Comparison of ENCODE assay signal across 8 cellular contexts in genomic region chr2:27370816-27371620, GRCh38. TPM values are rescaled to one million over a fixed set of nuclear protein-coding genes. Genes with fewer than 3 reads are reported as not detected.
A peak's percentile ranks its signal among the peaks of the same experiment; 100 is the strongest.
DNase-seq lines count a peak whose midpoint lies in the region; ATAC-seq, FAIRE-seq and TF ChIP-seq lines count a peak whose summit lies in the region.

No MANE protein-coding gene starts in this region.

- no peak for FAIRE-seq in RCC 7860 (lab: Jason Lieb, UNC)

- DNase-seq in RCC 7860 (ENCODE audit: low spot score) (peak; percentile 31), astrocyte of the hippocampus (ENCODE audit: low read depth, low spot score) (peak; percentile 50), smooth muscle cell (lab: John Stamatoyannopoulos, UW; ENCODE audit: unreplicated experiment) (no peak), sciatic nerve (ENCODE audit: low spot score) (no peak)

- intact Hi-C loops in sciatic nerve (cut with DNase I), result no loop called here

- no peaks in the 10 kb centered on the region for H3K27me3 ChIP-seq in BLaER1 treated with 17β-estradiol and CSF1 and Interleukin-3, amounts not matched to agents 10 nM and 100 nM
- H3K27me3 ChIP-seq in smooth muscle cell (ENCODE audit: low read depth), result no peaks in the 10 kb centered on the region

- peak overlapping the region; percentile 46 for H2AFZ ChIP-seq in smooth muscle cell (ENCODE audit: low read depth)

- peaks cover 57 to 74% (median 63%) of the 10 kb centered on the region in 11 experiments for H3K36me3 ChIP-seq in BLaER1 treated with 17β-estradiol and CSF1 and Interleukin-3, amounts not matched to agents 10 nM and 100 nM
- H3K36me3 ChIP-seq in smooth muscle cell (ENCODE audit: low read depth), result peaks cover 10% of the 10 kb centered on the region

- ATAC-seq in GM19023 (IDR thresholded peaks at IDR 0.05; ENCODE audit: unreplicated experiment), result peak; percentile 29
- peak; percentile 15 for ATAC-seq in HG03103 (IDR thresholded peaks at IDR 0.05; ENCODE audit: low read depth, unreplicated experiment)
- no peak for ATAC-seq in sciatic nerve

- peak overlapping the region; percentile 80 to 94 (median 88) for H3K4me2 ChIP-seq in BLaER1 treated with 17β-estradiol and CSF1 and Interleukin-3, amounts not matched to agents 10 nM and 100 nM
- peak overlapping the region; percentile 94 for H3K4me2 ChIP-seq in smooth muscle cell

- H3K4me1 ChIP-seq in BLaER1 treated with 17β-estradiol and CSF1 and Interleukin-3, amounts not matched to agents 10 nM and 100 nM, result peaks cover 41 to 58% (median 45%) of the 10 kb centered on the region in 10 experiments
- H3K4me1 ChIP-seq in smooth muscle cell (ENCODE audit: low read depth), result peaks cover 15% of the 10 kb centered on the region

- no peak for TF ChIP-seq CTCF in smooth muscle cell (IDR thresholded peaks at IDR 0.05; ENCODE audit: borderline replicate concordance, insufficient read depth, poor library complexity, severe bottlenecking)

- peaks cover 8% of the 10 kb centered on the region for H3F3A ChIP-seq in smooth muscle cell (ENCODE audit: low read depth)

- no peaks in the 10 kb centered on the region for H3K9me3 ChIP-seq in BLaER1 treated with 17β-estradiol and CSF1 and Interleukin-3, amounts not matched to agents 10 nM and 100 nM (replicated peaks in 1 of 11)
- no peaks in the 10 kb centered on the region for H3K9me3 ChIP-seq in iPS-18c (ENCODE audit: control insufficient read depth, insufficient read depth, low read length)
- H3K9me3 ChIP-seq in smooth muscle cell (replicated peaks; ENCODE audit: low read depth), result no peaks in the 10 kb centered on the region

- peaks cover 7 to 39% (median 18%) of the 10 kb centered on the region in 11 experiments; a peak in 15 of 22 replicates for H4K20me1 ChIP-seq in BLaER1 treated with 17β-estradiol and CSF1 and Interleukin-3, amounts not matched to agents 10 nM and 100 nM
- peaks cover 12% of the 10 kb centered on the region for H4K20me1 ChIP-seq in smooth muscle cell (ENCODE audit: low read depth)

- peak overlapping the region; percentile 92 to 100 (median 97) for H3K9ac ChIP-seq in BLaER1 treated with 17β-estradiol and CSF1 and Interleukin-3, amounts not matched to agents 10 nM and 100 nM
- H3K9ac ChIP-seq in smooth muscle cell (ENCODE audit: low read depth), result peak overlapping the region; percentile 92

- H3K4me3 ChIP-seq in BLaER1 treated with 17β-estradiol and CSF1 and Interleukin-3, amounts not matched to agents 10 nM and 100 nM, result peak overlapping the region; percentile 76 to 98 (median 90)
- peak overlapping the region; percentile 99 for H3K4me3 ChIP-seq in iPS-18c (ENCODE audit: insufficient read depth, low read depth, low read length)
- H3K4me3 ChIP-seq in smooth muscle cell, result peak overlapping the region; percentile 72

- WGBS in smooth muscle cell (ENCODE audit: low lambda C conversion rate), result 2% methylated on average over 43 of the region's 46 CpGs

- peak overlapping the region; percentile 85 to 99 (median 98) for H3K27ac ChIP-seq in BLaER1 treated with 17β-estradiol and CSF1 and Interleukin-3, amounts not matched to agents 10 nM and 100 nM
- peak overlapping the region; percentile 80 for H3K27ac ChIP-seq in smooth muscle cell (ENCODE audit: low read depth)

- H3K79me2 ChIP-seq in smooth muscle cell (ENCODE audit: low read depth), result peaks cover 46% of the 10 kb centered on the region

RNA-seq across cellular contexts. Expression of gene SNX17, which starts 0.6 kb away (rescaled TPM):
- total RNA-seq in smooth muscle cell, result 84.5 and 88.4 TPM in 2 replicates
- 128 and 155 TPM in 2 replicates for polyA plus RNA-seq in smooth muscle cell
- total RNA-seq in sciatic nerve, result 79.1 TPM

RNA-seq across cellular contexts. Expression of gene EIF2B4, which starts 0.9 kb away (rescaled TPM):
- total RNA-seq in smooth muscle cell (30.6 and 36.4 TPM in 2 replicates), sciatic nerve (39.1 TPM)
- polyA plus RNA-seq in smooth muscle cell, result 70.2 and 80.0 TPM in 2 replicates

RNA-seq across cellular contexts. Expression of gene ZNF513, which starts 9.5 kb away (rescaled TPM):
- 6.5 and 7.6 TPM in 2 replicates for total RNA-seq in smooth muscle cell
- polyA plus RNA-seq in smooth muscle cell, result 15.7 and 21.3 TPM in 2 replicates
- total RNA-seq in sciatic nerve, result 17.0 TPM

RNA-seq across cellular contexts. Expression of gene GTF3C2, which starts 14.5 kb away (rescaled TPM):
- 37.7 and 42.3 TPM in 2 replicates for total RNA-seq in smooth muscle cell
- 40.3 and 53.8 TPM in 2 replicates for polyA plus RNA-seq in smooth muscle cell
- total RNA-seq in sciatic nerve, result 57.1 TPM

RNA-seq across cellular contexts. Expression of gene PPM1G, which starts 38.4 kb away (rescaled TPM):
- total RNA-seq in smooth muscle cell, result 30.2 and 32.8 TPM in 2 replicates
- 48.7 and 60.0 TPM in 2 replicates for polyA plus RNA-seq in smooth muscle cell
- total RNA-seq in sciatic nerve, result 37.8 TPM

Comparison
In these comparisons a context has a peak if more than half of its experiments do, and no peak if none do; other contexts are left out.
1. DNase-seq: peak in RCC 7860 (single experiment) and astrocyte of the hippocampus (single experiment); none in smooth muscle cell (single experiment) and sciatic nerve (single experiment).
2. Peak in every context shown above with its lines, with median percentiles within 50 percentile points of each other: H3K4me3 ChIP-seq.